18 cellular contexts compared by ENCODE assay signal in the genomic region with DNA sequence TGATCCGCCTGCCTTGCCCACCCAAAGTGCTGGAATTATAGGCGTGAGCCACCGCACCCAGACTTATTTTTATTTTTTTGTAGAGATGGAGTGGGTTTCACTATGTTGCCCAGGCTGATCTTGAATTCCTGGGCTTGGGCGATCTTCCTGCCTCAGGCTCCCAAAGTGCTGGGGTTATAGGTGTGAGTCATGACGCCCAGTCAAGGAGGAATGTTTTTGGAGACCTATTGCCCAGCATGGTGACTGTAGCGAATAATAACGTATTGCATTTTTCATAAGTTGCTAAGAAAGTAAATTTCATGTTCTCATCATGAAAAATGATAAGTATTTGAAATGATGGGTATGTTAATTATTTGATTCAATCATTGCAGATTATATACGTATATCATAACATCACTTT. TPM values are rescaled to one million over a fixed set of nuclear protein-coding genes. Genes with fewer than 3 reads are reported as not detected.
A peak's percentile ranks its signal among the peaks of the same experiment; 100 is the strongest.
DNase-seq lines count a peak whose midpoint lies in the region; ATAC-seq and TF ChIP-seq lines count a peak whose summit lies in the region.
"Had no signal": no experiment of that assay in that cellular context is flagged by ENCODE, and none has a peak within 500 bp of the region (broad histone marks: within the 10 kb centered on the region; RNA-seq: fewer than 3 reads in every experiment).

No MANE protein-coding gene starts in this region.

- H3K4me1 Mint-ChIP-seq in osteocyte (ENCODE audit: unreplicated experiment) = peaks cover 38% of the 10 kb centered on the region
- H3K4me1 Mint-ChIP-seq in activated naive CD4-positive, alpha-beta T cell treated with anti-CD3 and anti-CD28 coated beads, Interleukin-2, amount 10 ng/mL, durations not matched to agents 7 days and 5 days = no peaks in the 10 kb centered on the region

- H3K27ac ChIP-seq in brain microvascular endothelial cell = peak overlapping the region; percentile 51
- H3K27ac ChIP-seq: SJCRH30 had no signal

- H3K36me3 ChIP-seq in MG63 (peaks cover 20% of the 10 kb centered on the region), brain microvascular endothelial cell (replicated peaks) (no peaks in the 10 kb centered on the region)

- peak overlapping the region; percentile 74 for H3K27ac Mint-ChIP-seq in osteocyte (ENCODE audit: unreplicated experiment)
- no peak overlapping the region for H3K27ac Mint-ChIP-seq in activated naive CD4-positive, alpha-beta T cell treated with anti-CD3 and anti-CD28 coated beads, Interleukin-2, amount 10 ng/mL, durations not matched to agents 7 days and 5 days
- H3K27ac Mint-ChIP-seq: CD8-positive, alpha-beta T cell had no signal

- no peaks in the 10 kb centered on the region for H3K9me3 ChIP-seq in MG63
- H3K9me3 ChIP-seq: BLaER1 treated with 17β-estradiol and CSF1 and Interleukin-3, amounts not matched to agents 10 nM and 100 nM; SJCRH30 had no signal

- in situ Hi-C loops in brain microvascular endothelial cell (cut with HindIII; ENCODE audit: low pct_ligation_motif_present, low sequenced_read_pairs) = no loop called here

- no peak overlapping the region for H3K4me3 ChIP-seq in MG63
- no peak overlapping the region for H3K4me3 ChIP-seq in brain microvascular endothelial cell (ENCODE audit: low read depth, low read length)
- H3K4me3 ChIP-seq: BLaER1 treated with 17β-estradiol and CSF1 and Interleukin-3, amounts not matched to agents 10 nM and 100 nM; K562; SJCRH30 had no signal

- peak; percentile 79 for DNase-seq in ELR (ENCODE audit: low read depth)
- DNase-seq in MG63 = peak; percentile 41
- peak; percentile 60 for DNase-seq in brain microvascular endothelial cell
- DNase-seq in osteocyte (ENCODE audit: extremely low spot score, unreplicated experiment) = no peak
- no peak for DNase-seq in HK-2 (ENCODE audit: unreplicated experiment)
- DNase-seq in activated naive CD4-positive, alpha-beta T cell treated with anti-CD3 and anti-CD28 coated beads, Interleukin-2, amount 10 ng/mL, durations not matched to agents 7 days and 5 days = no peak
- no peak for DNase-seq in GOT3 (lab: John Stamatoyannopoulos, UW)
- DNase-seq: CD8-positive, alpha-beta T cell; DMS53; H7; NCI-H1417; NCI-H187; NCI-H226; NCI-H524 treated with DMSO at 0.1 percent for 48 hours; SJCRH30 had no signal

- H3K27me3 Mint-ChIP-seq in osteocyte (ENCODE audit: unreplicated experiment) = no peaks in the 10 kb centered on the region
- H3K27me3 Mint-ChIP-seq in activated naive CD4-positive, alpha-beta T cell treated with anti-CD3 and anti-CD28 coated beads, Interleukin-2, amount 10 ng/mL, durations not matched to agents 7 days and 5 days = peaks cover 3% of the 10 kb centered on the region

- no peak overlapping the region for H3K4me3 Mint-ChIP-seq in osteocyte (ENCODE audit: unreplicated experiment)
- no peak overlapping the region for H3K4me3 Mint-ChIP-seq in activated naive CD4-positive, alpha-beta T cell treated with anti-CD3 and anti-CD28 coated beads, Interleukin-2, amount 10 ng/mL, durations not matched to agents 7 days and 5 days
- H3K4me3 Mint-ChIP-seq: CD8-positive, alpha-beta T cell had no signal

- H3K27me3 ChIP-seq in MG63 = no peaks in the 10 kb centered on the region
- no peaks in the 10 kb centered on the region for H3K27me3 ChIP-seq in brain microvascular endothelial cell (replicated peaks)
- H3K27me3 ChIP-seq: BLaER1 treated with 17β-estradiol and CSF1 and Interleukin-3, amounts not matched to agents 10 nM and 100 nM; SJCRH30 had no signal

- no peaks in the 10 kb centered on the region for H3K9me3 Mint-ChIP-seq in osteocyte (ENCODE audit: unreplicated experiment)
- no peaks in the 10 kb centered on the region for H3K9me3 Mint-ChIP-seq in activated naive CD4-positive, alpha-beta T cell treated with anti-CD3 and anti-CD28 coated beads, Interleukin-2, amount 10 ng/mL, durations not matched to agents 7 days and 5 days
- H3K9me3 Mint-ChIP-seq: CD8-positive, alpha-beta T cell had no signal

- H3K36me3 Mint-ChIP-seq in osteocyte (ENCODE audit: unreplicated experiment) = no peaks in the 10 kb centered on the region
- no peaks in the 10 kb centered on the region for H3K36me3 Mint-ChIP-seq in activated naive CD4-positive, alpha-beta T cell treated with anti-CD3 and anti-CD28 coated beads, Interleukin-2, amount 10 ng/mL, durations not matched to agents 7 days and 5 days
- H3K36me3 Mint-ChIP-seq: CD8-positive, alpha-beta T cell had no signal

- no peak for ATAC-seq in HG02678 (IDR thresholded peaks at IDR 0.05; ENCODE audit: unreplicated experiment)
- ATAC-seq: CD8-positive, alpha-beta T cell; K562 had no signal

- CTCF ChIA-PET in activated naive CD4-positive, alpha-beta T cell treated with anti-CD3 and anti-CD28 coated beads, Interleukin-2, amount 10 ng/mL, durations not matched to agents 7 days and 5 days (lab: Charles Lee) = interaction anchor here (0.7 kb wide), 1 partner anchor 423 kb away, joined by 3 read pairs; no protein-coding TSS in a partner anchor

- no peak for TF ChIP-seq CTCF in brain microvascular endothelial cell (IDR thresholded peaks at IDR 0.05; ENCODE audit: low read depth, low read length, missing control alignments)
- no peak for TF ChIP-seq CTCF in osteocyte (IDR thresholded peaks at IDR 0.05)

RNA-seq across cellular contexts. Expression of a gene that starts 46.5 kb away (rescaled TPM):
- total RNA-seq in MG63 (2014; rRNA removed; shearing (Covaris generic); ENCODE audit: low replicate concordance) = 3.3 and 30.8 TPM in 2 replicates
- 28.9 and 30.0 TPM in 2 replicates for total RNA-seq in osteocyte
- total RNA-seq: CD8-positive, alpha-beta T cell had no signal

Comparison
In these comparisons a context has a peak if more than half of its experiments do, and no peak if none do; other contexts are left out.
1. DNase-seq: peak in ELR (single experiment), MG63 (single experiment) and brain microvascular endothelial cell (single experiment); none in osteocyte (single experiment), HK-2 (single experiment), activated naive CD4-positive, alpha-beta T cell treated with anti-CD3 and anti-CD28 coated beads, Interleukin-2, amount 10 ng/mL, durations not matched to agents 7 days and 5 days (single experiment) and GOT3 (single experiment).